ENCODE assay signal across 20 cellular contexts in genomic region chr19:10393137-10393536, GRCh38. TPM values are rescaled to one million over a fixed set of nuclear protein-coding genes. Genes with fewer than 3 reads are reported as not detected.
DNase-seq lines count a peak whose midpoint lies in the region; ATAC-seq, FAIRE-seq and TF ChIP-seq lines count a peak whose summit lies in the region.
"Had no signal": no experiment of that assay in that cellular context is flagged by ENCODE, and none has a peak within 500 bp of the region (broad histone marks: within the 10 kb centered on the region; RNA-seq: fewer than 3 reads in every experiment).

No MANE protein-coding gene starts in this region.

- peaks cover 5% of the 10 kb centered on the region for H3K79me2 ChIP-seq in HepG2 (ENCODE audit: insufficient read depth, low read length)

- CTCF ChIA-PET in HepG2 (lab: Yijun Ruan, JAX; ENCODE audit: low intra/inter-chr PET ratio, low total read pairs) = no interaction called here

- POLR2A ChIA-PET in HepG2 (lab: Yijun Ruan, JAX) = no interaction called here

- ATAC-seq in HepG2 (no peak), right lobe of liver (no peak), memory B cell (ENCODE audit: low read depth) (no peak)
- no peak for ATAC-seq in central memory CD8-positive, alpha-beta T cell (replicated peaks; ENCODE audit: extremely low read depth, poor library complexity, severe bottlenecking)
- no peak for ATAC-seq in stimulated activated naive B cell treated with anti-CD40 and anti-IgM and Interleukin-4, amounts not matched to agents 10 μg/mL and 1 μg/mL and 100 μg/mL, for 72 hours (replicated peaks)
- ATAC-seq: GM23338, HCT116 had no signal

- H3K4me3 ChIP-seq in HepG2 (replicated peaks in 1 of 3; ENCODE audit: insufficient read depth in 1 of 3, low read depth in 2 of 3, low read length in 3 of 3) = no peak overlapping the region
- H3K4me3 ChIP-seq in right lobe of liver = no peak overlapping the region
- no peak overlapping the region for H3K4me3 ChIP-seq in foreskin fibroblast (ENCODE audit: low read depth in 1 of 2, low read length in 2 of 2)
- H3K4me3 ChIP-seq: GM23338 had no signal

- no peak overlapping the region for H3K27ac ChIP-seq in HepG2 (ENCODE audit: extremely low read length, insufficient read depth, low read length)
- H3K27ac ChIP-seq in right lobe of liver = no peak overlapping the region

- no peak overlapping the region for H2AFZ ChIP-seq in HepG2 (ENCODE audit: low read length)
- H2AFZ ChIP-seq: GM23338 had no signal

- H3K9me3 Mint-ChIP-seq in central memory CD8-positive, alpha-beta T cell = no peaks in the 10 kb centered on the region
- no peaks in the 10 kb centered on the region for H3K9me3 Mint-ChIP-seq in memory B cell
- no peaks in the 10 kb centered on the region for H3K9me3 Mint-ChIP-seq in stimulated activated naive B cell treated with anti-CD40 and anti-IgM and Interleukin-4, amounts not matched to agents 10 μg/mL and 1 μg/mL and 100 μg/mL, for 72 hours
- H3K9me3 Mint-ChIP-seq: GM23338, H9 had no signal

- no peak overlapping the region for H3K4me3 Mint-ChIP-seq in central memory CD8-positive, alpha-beta T cell
- no peak overlapping the region for H3K4me3 Mint-ChIP-seq in memory B cell
- no peak overlapping the region for H3K4me3 Mint-ChIP-seq in stimulated activated naive B cell treated with anti-CD40 and anti-IgM and Interleukin-4, amounts not matched to agents 10 μg/mL and 1 μg/mL and 100 μg/mL, for 72 hours
- H3K4me3 Mint-ChIP-seq: CD4-positive, alpha-beta memory T cell; GM23338; H9 had no signal

- H3K9ac ChIP-seq in HepG2 (ENCODE audit: insufficient read depth, low read depth, low read length) = no peak overlapping the region

- TF ChIP-seq CTCF in HepG2 (CRISPR knock-in tag; IDR thresholded peaks at IDR 0.05) = no peak
- TF ChIP-seq CTCF in right lobe of liver (IDR thresholded peaks at IDR 0.05) = no peak
- TF ChIP-seq CTCF in foreskin fibroblast (IDR thresholded peaks at IDR 0.05; ENCODE audit: low read depth, low read length) = no peak

- 96% methylated on average over 19 of the region's 24 CpGs for WGBS in HepG2 (ENCODE audit: low lambda C conversion rate)
- WGBS in right lobe of liver (ENCODE audit: insufficient coverage, low coverage, low lambda C conversion rate, missing lambda C conversion rate) = no CpG with 5 or more reads among the region's 24 CpGs

- H3K36me3 ChIP-seq in HepG2 (replicated peaks in 1 of 2; ENCODE audit: control insufficient read depth in 1 of 2, insufficient read depth in 2 of 2, low read length in 2 of 2) (peaks cover 16 to 56% of the 10 kb centered on the region in 2 experiments; a peak in 4 of 5 replicates), right lobe of liver (peaks cover 0 to 39% (median 9%) of the 10 kb centered on the region in 4 donors)

- DNase-seq in HepG2 (ENCODE audit: low spot score) (no peak), right lobe of liver (no peak), memory B cell (ENCODE audit: low spot score in 2 of 2) (no peak), foreskin fibroblast (no peak), globus pallidus (ENCODE audit: low spot score) (no peak)
- no peak for DNase-seq in central memory CD8-positive, alpha-beta T cell (ENCODE audit: low spot score in 2 of 2)
- DNase-seq in stimulated activated naive B cell treated with anti-CD40 and anti-IgM and Interleukin-4, amounts not matched to agents 10 μg/mL and 1 μg/mL and 100 μg/mL, for 72 hours = no peak
- DNase-seq in stimulated activated CD4-positive, alpha-beta T cell treated with anti-CD3 and anti-CD28 coated beads, Interleukin-4, amount 100 ng/mL, for 1 hour = no peak
- DNase-seq: C1 segment of cervical spinal cord; Calu3; CD4-positive, alpha-beta memory T cell; COR-L47; DMS53; DMS79 treated with DMSO at 0.1 percent for 48 hours; GF-D8; H9 had no signal

- intact Hi-C loops in HepG2 (cut with micrococcal nuclease; ENCODE audit: unreplicated experiment) = no loop called here
- intact Hi-C loops in right lobe of liver (cut with DNase I) = loop anchor here (5.0 kb wide), 2 partner anchors 121 to 136 kb away; partner anchors contain the start of gene ICAM1 (in 1 of the 2)

- TF ChIP-seq POLR2A in HepG2 (IDR thresholded peaks at IDR 0.05; ENCODE audit: insufficient read depth in 1 of 2, low read depth in 2 of 2, low read length in 2 of 2) (no peak), right lobe of liver (IDR thresholded peaks at IDR 0.05) (no peak)

- no peaks in the 10 kb centered on the region for H3K9me3 ChIP-seq in HepG2 (ENCODE audit: low read length)
- no peaks in the 10 kb centered on the region for H3K9me3 ChIP-seq in right lobe of liver

- H4K20me1 ChIP-seq in HepG2 (ENCODE audit: insufficient read depth, low read length) = 0 out of 2 replicates have a peak, but pooled peaks cover 5% of the 10 kb centered on the region

- H3K4me2 ChIP-seq in HepG2 (ENCODE audit: low read depth, low read length) = no peak overlapping the region
- H3K4me2 ChIP-seq: GM23338 had no signal

- no TSS peak for BruUV-seq in HepG2 (replicated peaks; lab: Mats Ljungman, UMichigan)

- TF ChIP-seq EP300 in HepG2 (IDR thresholded peaks at IDR 0.05; ENCODE audit: low read depth in 2 of 2, low read length in 2 of 2) (no peak), HepG2 (CRISPR knock-in tag; IDR thresholded peaks at IDR 0.05; ENCODE audit: borderline replicate concordance) (no peak)

- peaks cover 45% of the 10 kb centered on the region for H3K36me3 Mint-ChIP-seq in central memory CD8-positive, alpha-beta T cell (ENCODE audit: insufficient read depth)
- peaks cover 27% of the 10 kb centered on the region for H3K36me3 Mint-ChIP-seq in memory B cell
- H3K36me3 Mint-ChIP-seq in stimulated activated naive B cell treated with anti-CD40 and anti-IgM and Interleukin-4, amounts not matched to agents 10 μg/mL and 1 μg/mL and 100 μg/mL, for 72 hours = peaks cover 31 to 66% of the 10 kb centered on the region in 2 donors

- peaks cover 24% of the 10 kb centered on the region for H3K4me1 Mint-ChIP-seq in central memory CD8-positive, alpha-beta T cell
- H3K4me1 Mint-ChIP-seq in memory B cell = peaks cover 13% of the 10 kb centered on the region
- H3K4me1 Mint-ChIP-seq in stimulated activated naive B cell treated with anti-CD40 and anti-IgM and Interleukin-4, amounts not matched to agents 10 μg/mL and 1 μg/mL and 100 μg/mL, for 72 hours = peaks cover 21 to 38% of the 10 kb centered on the region in 2 donors

- no peaks in the 10 kb centered on the region for H3K27me3 Mint-ChIP-seq in central memory CD8-positive, alpha-beta T cell
- no peaks in the 10 kb centered on the region for H3K27me3 Mint-ChIP-seq in memory B cell
- no peaks in the 10 kb centered on the region for H3K27me3 Mint-ChIP-seq in stimulated activated naive B cell treated with anti-CD40 and anti-IgM and Interleukin-4, amounts not matched to agents 10 μg/mL and 1 μg/mL and 100 μg/mL, for 72 hours
- H3K27me3 Mint-ChIP-seq: CD4-positive, alpha-beta memory T cell had no signal

- FAIRE-seq in HepG2 (lab: Jason Lieb, UNC) = no peak
- FAIRE-seq: GM12891, GM18507 had no signal

- TF ChIP-seq RAD21 in HepG2 (CRISPR knock-in tag; IDR thresholded peaks at IDR 0.05) = no peak

- H3K27ac Mint-ChIP-seq in central memory CD8-positive, alpha-beta T cell (ENCODE audit: low read depth) = peak overlapping the region; percentile 49
- peak overlapping the region; percentile 58 for H3K27ac Mint-ChIP-seq in memory B cell
- peak overlapping the region; percentile 37 for H3K27ac Mint-ChIP-seq in stimulated activated naive B cell treated with anti-CD40 and anti-IgM and Interleukin-4, amounts not matched to agents 10 μg/mL and 1 μg/mL and 100 μg/mL, for 72 hours
- H3K27ac Mint-ChIP-seq: GM23338, H9 had no signal

- no peaks in the 10 kb centered on the region for H3K27me3 ChIP-seq in HepG2 (ENCODE audit: control insufficient read depth in 1 of 2, insufficient read depth in 2 of 2, low read length in 2 of 2)
- H3K27me3 ChIP-seq in right lobe of liver = no peaks in the 10 kb centered on the region

- H3K4me1 ChIP-seq in HepG2 (ENCODE audit: insufficient read depth, low read length) (peaks cover 10% of the 10 kb centered on the region), right lobe of liver (no peaks in the 10 kb centered on the region)

- in situ Hi-C loops in HepG2 (cut with HindIII; ENCODE audit: extremely low pct_ligation_motif_present, low pct_unique_long_range_greater_than_20kb) = loop anchor here (5.0 to 10.0 kb wide), 2 partner anchors 121 to 458 kb away; partner anchors contain the start of genes ICAM1 and OLFM2

RNA-seq across cellular contexts. Expression of gene CDC37, which starts 10.2 kb away (rescaled TPM):
- 134 and 158 TPM in 2 replicates for total RNA-seq in HepG2 (2016; rRNA removed; fragmentation: Illumina TruSeq; extraction: Trizol)
- 36.6 and 36.7 TPM in 2 replicates for total RNA-seq in HepG2 (2016; cell fraction: cytosol; rRNA removed; fragmentation: Illumina TruSeq; extraction: Trizol; ENCODE audit: low read depth)
- 125 and 171 TPM in 2 replicates for total RNA-seq in HepG2 (2016; cell fraction: insoluble cytoplasmic fraction; rRNA removed; fragmentation: Illumina TruSeq; extraction: Trizol)
- 51.9 and 53.0 TPM in 2 replicates for total RNA-seq in HepG2 (2016; cell fraction: membrane; rRNA removed; fragmentation: Illumina TruSeq; extraction: Trizol)
- 80.1 and 80.2 TPM in 2 replicates for total RNA-seq in HepG2 (2016; cell fraction: nucleus; rRNA removed; fragmentation: Illumina TruSeq; extraction: Trizol)
- 177 and 191 TPM in 2 replicates for polyA plus RNA-seq in HepG2 (2011; rRNA removed)
- polyA plus RNA-seq in HepG2 (2011; cell fraction: cytosol; rRNA removed) = 157 and 211 TPM in 2 replicates
- 522 and 527 TPM in 2 replicates for polyA plus RNA-seq in HepG2 (2011; cell fraction: nucleus; rRNA removed)
- 89.1 and 94.9 TPM in 2 replicates for polyA plus RNA-seq in HepG2 (2012)
- polyA plus RNA-seq in HepG2 (2016; cell fraction: cytosol; fragmentation: Illumina TruSeq; extraction: Trizol; ENCODE audit: low read depth) = 39.2 and 43.2 TPM in 2 replicates
- 161 and 171 TPM in 2 replicates for polyA plus RNA-seq in HepG2 (2016; cell fraction: insoluble cytoplasmic fraction; fragmentation: Illumina TruSeq; extraction: Trizol; ENCODE audit: low read depth)
- polyA plus RNA-seq in HepG2 (2016; cell fraction: membrane; fragmentation: Illumina TruSeq; extraction: Trizol; ENCODE audit: low read depth) = 52.6 and 54.0 TPM in 2 replicates
- polyA plus RNA-seq in HepG2 (2016; cell fraction: nucleus; fragmentation: Illumina TruSeq; extraction: Trizol; ENCODE audit: insufficient read depth, low read depth) = 240 and 249 TPM in 2 replicates
- 90.9 and 144 TPM in 2 replicates for polyA minus RNA-seq in HepG2 (2011; rRNA and poly(A)+ RNA removed; ENCODE audit: low replicate concordance)
- polyA minus RNA-seq in HepG2 (2011; cell fraction: cytosol; rRNA and poly(A)+ RNA removed) = 42.3 and 52.9 TPM in 2 replicates
- 38.0 and 40.4 TPM in 2 replicates for polyA minus RNA-seq in HepG2 (2011; cell fraction: nucleus; rRNA and poly(A)+ RNA removed)
- 10 to 100 TPM; 39.6 to 74.9 (median 50.1) TPM for total RNA-seq in right lobe of liver

RNA-seq across cellular contexts. Expression of gene TYK2, which starts 12.8 kb away (rescaled TPM):
- total RNA-seq in HepG2 (2016; rRNA removed; fragmentation: Illumina TruSeq; extraction: Trizol) (39.9 and 60.1 TPM in 2 replicates), right lobe of liver (100 to 1,000 TPM in 1 of 6 experiments, 10 to 100 TPM in 5; 63.9 to 106 (median 72.9) TPM)
- 18.1 and 22.9 TPM in 2 replicates for total RNA-seq in HepG2 (2016; cell fraction: cytosol; rRNA removed; fragmentation: Illumina TruSeq; extraction: Trizol; ENCODE audit: low read depth)
- 32.6 and 70.2 TPM in 2 replicates for total RNA-seq in HepG2 (2016; cell fraction: insoluble cytoplasmic fraction; rRNA removed; fragmentation: Illumina TruSeq; extraction: Trizol)
- 32.1 and 33.4 TPM in 2 replicates for total RNA-seq in HepG2 (2016; cell fraction: membrane; rRNA removed; fragmentation: Illumina TruSeq; extraction: Trizol)
- total RNA-seq in HepG2 (2016; cell fraction: nucleus; rRNA removed; fragmentation: Illumina TruSeq; extraction: Trizol) = 63.1 and 76.4 TPM in 2 replicates
- polyA plus RNA-seq in HepG2 (2011; rRNA removed) = 38.8 and 40.8 TPM in 2 replicates
- polyA plus RNA-seq in HepG2 (2011; cell fraction: cytosol; rRNA removed) = 14.9 and 22.3 TPM in 2 replicates
- polyA plus RNA-seq in HepG2 (2011; cell fraction: nucleus; rRNA removed) = 283 and 302 TPM in 2 replicates
- polyA plus RNA-seq in HepG2 (2012) = 37.3 and 46.8 TPM in 2 replicates
- 14.0 and 16.4 TPM in 2 replicates for polyA plus RNA-seq in HepG2 (2016; cell fraction: cytosol; fragmentation: Illumina TruSeq; extraction: Trizol; ENCODE audit: low read depth)
- 50.3 and 62.5 TPM in 2 replicates for polyA plus RNA-seq in HepG2 (2016; cell fraction: insoluble cytoplasmic fraction; fragmentation: Illumina TruSeq; extraction: Trizol; ENCODE audit: low read depth)
- polyA plus RNA-seq in HepG2 (2016; cell fraction: membrane; fragmentation: Illumina TruSeq; extraction: Trizol; ENCODE audit: low read depth) = 32.6 and 34.8 TPM in 2 replicates
- 231 and 244 TPM in 2 replicates for polyA plus RNA-seq in HepG2 (2016; cell fraction: nucleus; fragmentation: Illumina TruSeq; extraction: Trizol; ENCODE audit: insufficient read depth, low read depth)
- polyA minus RNA-seq in HepG2 (2011; rRNA and poly(A)+ RNA removed; ENCODE audit: low replicate concordance) = 53.7 and 73.5 TPM in 2 replicates
- 20.7 and 22.3 TPM in 2 replicates for polyA minus RNA-seq in HepG2 (2011; cell fraction: cytosol; rRNA and poly(A)+ RNA removed)
- polyA minus RNA-seq in HepG2 (2011; cell fraction: nucleus; rRNA and poly(A)+ RNA removed) = 30.0 and 34.8 TPM in 2 replicates

RNA-seq across cellular contexts. Expression of gene PDE4A, which starts 27.2 kb away (rescaled TPM):
- total RNA-seq in HepG2 (2016; rRNA removed; fragmentation: Illumina TruSeq; extraction: Trizol) (1.1 TPM in 2 replicates), right lobe of liver (1 to 10 TPM; 1.2 to 5.8 (median 2.7) TPM)
- total RNA-seq in HepG2 (2016; cell fraction: cytosol; rRNA removed; fragmentation: Illumina TruSeq; extraction: Trizol; ENCODE audit: low read depth) = 1.5 and 1.6 TPM in 2 replicates
- total RNA-seq in HepG2 (2016; cell fraction: insoluble cytoplasmic fraction; rRNA removed; fragmentation: Illumina TruSeq; extraction: Trizol) = 0.89 and 1.2 TPM in 2 replicates
- 3.6 and 3.7 TPM in 2 replicates for total RNA-seq in HepG2 (2016; cell fraction: membrane; rRNA removed; fragmentation: Illumina TruSeq; extraction: Trizol)
- 1.3 and 1.5 TPM in 2 replicates for total RNA-seq in HepG2 (2016; cell fraction: nucleus; rRNA removed; fragmentation: Illumina TruSeq; extraction: Trizol)
- 4.1 TPM in 2 replicates for polyA plus RNA-seq in HepG2 (2011; rRNA removed)
- polyA plus RNA-seq in HepG2 (2011; cell fraction: cytosol; rRNA removed) = 3.5 and 3.8 TPM in 2 replicates
- polyA plus RNA-seq in HepG2 (2011; cell fraction: nucleus; rRNA removed) = 9.1 and 10.2 TPM in 2 replicates
- 5.1 and 5.7 TPM in 2 replicates for polyA plus RNA-seq in HepG2 (2012)
- polyA plus RNA-seq in HepG2 (2016; cell fraction: cytosol; fragmentation: Illumina TruSeq; extraction: Trizol; ENCODE audit: low read depth) = 3.3 and 3.8 TPM in 2 replicates
- 2.8 and 3.6 TPM in 2 replicates for polyA plus RNA-seq in HepG2 (2016; cell fraction: insoluble cytoplasmic fraction; fragmentation: Illumina TruSeq; extraction: Trizol; ENCODE audit: low read depth)
- 6.6 and 7.6 TPM in 2 replicates for polyA plus RNA-seq in HepG2 (2016; cell fraction: membrane; fragmentation: Illumina TruSeq; extraction: Trizol; ENCODE audit: low read depth)
- 5.9 and 7.4 TPM in 2 replicates for polyA plus RNA-seq in HepG2 (2016; cell fraction: nucleus; fragmentation: Illumina TruSeq; extraction: Trizol; ENCODE audit: insufficient read depth, low read depth)
- 1.0 and 6.6 TPM in 2 replicates for polyA minus RNA-seq in HepG2 (2011; rRNA and poly(A)+ RNA removed; ENCODE audit: low replicate concordance)
- polyA minus RNA-seq in HepG2 (2011; cell fraction: cytosol; rRNA and poly(A)+ RNA removed) = 3.9 and 5.0 TPM in 2 replicates
- polyA minus RNA-seq in HepG2 (2011; cell fraction: nucleus; rRNA and poly(A)+ RNA removed) = 2.6 and 2.9 TPM in 2 replicates

RNA-seq across cellular contexts. Expression of gene ICAM3, which starts 53.7 kb away (rescaled TPM):
- 21.0 and 25.1 TPM in 2 replicates for total RNA-seq in HepG2 (2016; rRNA removed; fragmentation: Illumina TruSeq; extraction: Trizol)
- total RNA-seq in HepG2 (2016; cell fraction: cytosol; rRNA removed; fragmentation: Illumina TruSeq; extraction: Trizol; ENCODE audit: low read depth) = 30.5 and 37.9 TPM in 2 replicates
- total RNA-seq in HepG2 (2016; cell fraction: insoluble cytoplasmic fraction; rRNA removed; fragmentation: Illumina TruSeq; extraction: Trizol) = 19.7 and 23.7 TPM in 2 replicates
- total RNA-seq in HepG2 (2016; cell fraction: membrane; rRNA removed; fragmentation: Illumina TruSeq; extraction: Trizol) = 35.4 and 39.7 TPM in 2 replicates
- 6.5 and 9.1 TPM in 2 replicates for total RNA-seq in HepG2 (2016; cell fraction: nucleus; rRNA removed; fragmentation: Illumina TruSeq; extraction: Trizol)
- 14.1 and 16.3 TPM in 2 replicates for polyA plus RNA-seq in HepG2 (2011; rRNA removed)
- polyA plus RNA-seq in HepG2 (2011; cell fraction: cytosol; rRNA removed) = 14.0 and 19.9 TPM in 2 replicates
- 9.0 and 12.6 TPM in 2 replicates for polyA plus RNA-seq in HepG2 (2011; cell fraction: nucleus; rRNA removed)
- polyA plus RNA-seq in HepG2 (2012) = 7.0 and 10.0 TPM in 2 replicates
- polyA plus RNA-seq in HepG2 (2016; cell fraction: cytosol; fragmentation: Illumina TruSeq; extraction: Trizol; ENCODE audit: low read depth) = 38.1 and 51.4 TPM in 2 replicates
- polyA plus RNA-seq in HepG2 (2016; cell fraction: insoluble cytoplasmic fraction; fragmentation: Illumina TruSeq; extraction: Trizol; ENCODE audit: low read depth) = 25.7 and 28.4 TPM in 2 replicates
- 38.5 and 41.1 TPM in 2 replicates for polyA plus RNA-seq in HepG2 (2016; cell fraction: membrane; fragmentation: Illumina TruSeq; extraction: Trizol; ENCODE audit: low read depth)
- polyA plus RNA-seq in HepG2 (2016; cell fraction: nucleus; fragmentation: Illumina TruSeq; extraction: Trizol; ENCODE audit: insufficient read depth, low read depth) = 16.9 and 17.0 TPM in 2 replicates
- polyA minus RNA-seq in HepG2 (2011; rRNA and poly(A)+ RNA removed; ENCODE audit: low replicate concordance) = 16.1 and 18.5 TPM in 2 replicates
- 6.1 and 8.2 TPM in 2 replicates for polyA minus RNA-seq in HepG2 (2011; cell fraction: cytosol; rRNA and poly(A)+ RNA removed)
- 2.4 and 3.5 TPM in 2 replicates for polyA minus RNA-seq in HepG2 (2011; cell fraction: nucleus; rRNA and poly(A)+ RNA removed)
- 10 to 100 TPM; 11.4 to 35.5 (median 22.4) TPM for total RNA-seq in right lobe of liver

RNA-seq across cellular contexts. Expression of gene RAVER1, which starts 59.8 kb away (rescaled TPM):
- total RNA-seq in HepG2 (2016; rRNA removed; fragmentation: Illumina TruSeq; extraction: Trizol) = 7.9 and 17.7 TPM in 2 replicates
- total RNA-seq in HepG2 (2016; cell fraction: cytosol; rRNA removed; fragmentation: Illumina TruSeq; extraction: Trizol; ENCODE audit: low read depth) = 1.7 and 2.4 TPM in 2 replicates
- 9.0 and 15.8 TPM in 2 replicates for total RNA-seq in HepG2 (2016; cell fraction: insoluble cytoplasmic fraction; rRNA removed; fragmentation: Illumina TruSeq; extraction: Trizol)
- 6.6 and 7.1 TPM in 2 replicates for total RNA-seq in HepG2 (2016; cell fraction: membrane; rRNA removed; fragmentation: Illumina TruSeq; extraction: Trizol)
- total RNA-seq in HepG2 (2016; cell fraction: nucleus; rRNA removed; fragmentation: Illumina TruSeq; extraction: Trizol) = 16.3 and 16.5 TPM in 2 replicates
- 3.6 and 4.4 TPM in 2 replicates for polyA plus RNA-seq in HepG2 (2011; rRNA removed)
- polyA plus RNA-seq in HepG2 (2011; cell fraction: cytosol; rRNA removed) = 1.7 and 2.5 TPM in 2 replicates
- polyA plus RNA-seq in HepG2 (2011; cell fraction: nucleus; rRNA removed) = 34.1 and 48.6 TPM in 2 replicates
- 12.1 and 12.9 TPM in 2 replicates for polyA plus RNA-seq in HepG2 (2012)
- 1.3 and 2.1 TPM in 2 replicates for polyA plus RNA-seq in HepG2 (2016; cell fraction: cytosol; fragmentation: Illumina TruSeq; extraction: Trizol; ENCODE audit: low read depth)
- polyA plus RNA-seq in HepG2 (2016; cell fraction: insoluble cytoplasmic fraction; fragmentation: Illumina TruSeq; extraction: Trizol; ENCODE audit: low read depth) = 26.5 and 42.8 TPM in 2 replicates
- polyA plus RNA-seq in HepG2 (2016; cell fraction: membrane; fragmentation: Illumina TruSeq; extraction: Trizol; ENCODE audit: low read depth) = 5.1 and 6.9 TPM in 2 replicates
- 40.7 and 45.3 TPM in 2 replicates for polyA plus RNA-seq in HepG2 (2016; cell fraction: nucleus; fragmentation: Illumina TruSeq; extraction: Trizol; ENCODE audit: insufficient read depth, low read depth)
- 7.6 and 34.8 TPM in 2 replicates for polyA minus RNA-seq in HepG2 (2011; rRNA and poly(A)+ RNA removed; ENCODE audit: low replicate concordance)
- polyA minus RNA-seq in HepG2 (2011; cell fraction: cytosol; rRNA and poly(A)+ RNA removed) = 17.3 and 17.5 TPM in 2 replicates
- polyA minus RNA-seq in HepG2 (2011; cell fraction: nucleus; rRNA and poly(A)+ RNA removed) = 10.9 and 15.5 TPM in 2 replicates
- total RNA-seq in right lobe of liver = 1 to 10 TPM; 5.2 to 9.5 (median 7.1) TPM
